Comparison of ENCODE assay signal across 1 cellular context in the genomic region with DNA sequence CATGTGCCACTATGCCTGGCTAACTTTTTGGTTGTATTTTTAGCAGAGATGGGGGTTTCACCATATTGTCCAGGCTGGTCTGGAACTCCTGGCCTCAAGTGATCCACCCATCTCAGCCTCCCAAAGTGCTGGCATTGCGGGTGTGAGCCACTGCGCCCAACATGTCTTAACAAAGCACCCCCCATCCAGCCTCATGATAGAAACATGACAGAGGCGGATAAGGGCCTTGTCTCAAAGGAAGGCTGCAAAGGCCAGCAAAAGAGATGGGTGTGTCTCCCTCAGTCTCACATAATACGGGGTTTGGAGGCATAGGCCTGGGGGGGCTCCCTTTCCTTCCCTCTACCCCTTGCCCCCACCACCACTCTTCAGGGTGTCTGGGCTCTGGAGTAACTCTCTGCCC.
TF ChIP-seq lines count a peak whose summit lies in the region.

No MANE protein-coding gene starts in this region.

TF ChIP-seq in IMR-90, 13 proteins besides CTCF, POLR2A, EP300 and RAD21:
- TF ChIP-seq, protein P1, sequence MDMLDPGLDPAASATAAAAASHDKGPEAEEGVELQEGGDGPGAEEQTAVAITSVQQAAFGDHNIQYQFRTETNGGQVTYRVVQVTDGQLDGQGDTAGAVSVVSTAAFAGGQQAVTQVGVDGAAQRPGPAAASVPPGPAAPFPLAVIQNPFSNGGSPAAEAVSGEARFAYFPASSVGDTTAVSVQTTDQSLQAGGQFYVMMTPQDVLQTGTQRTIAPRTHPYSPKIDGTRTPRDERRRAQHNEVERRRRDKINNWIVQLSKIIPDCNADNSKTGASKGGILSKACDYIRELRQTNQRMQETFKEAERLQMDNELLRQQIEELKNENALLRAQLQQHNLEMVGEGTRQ (IDR thresholded peaks at IDR 0.05; ENCODE audit: low read depth, low read length) = no peak
- TF ChIP-seq MXI1 (IDR thresholded peaks at IDR 0.05; ENCODE audit: borderline replicate concordance, low read depth, low read length) (no peak), SMC3 (IDR thresholded peaks at IDR 0.05; ENCODE audit: low read depth, low read length) (no peak), FOS (IDR thresholded peaks at IDR 0.05; ENCODE audit: low read depth, low read length) (no peak), MAFK (IDR thresholded peaks at IDR 0.05; ENCODE audit: low read depth, low read length) (no peak), BHLHE40 (IDR thresholded peaks at IDR 0.05; ENCODE audit: low read depth, low read length) (no peak), NFE2L2 (IDR thresholded peaks at IDR 0.05; ENCODE audit: low read depth, low read length) (no peak), CHD1 (IDR thresholded peaks at IDR 0.05; ENCODE audit: low read depth, low read length) (no peak), CEBPB (IDR thresholded peaks at IDR 0.05; ENCODE audit: low read depth, low read length) (no peak), RFX5 (IDR thresholded peaks at IDR 0.05; ENCODE audit: low read depth, low read length) (no peak), MAZ (IDR thresholded peaks at IDR 0.05; ENCODE audit: borderline replicate concordance, low read depth, low read length) (no peak), RCOR1 (IDR thresholded peaks at IDR 0.05; ENCODE audit: insufficient replicate concordance, low read length) (no peak)
- TF ChIP-seq, protein P2, sequence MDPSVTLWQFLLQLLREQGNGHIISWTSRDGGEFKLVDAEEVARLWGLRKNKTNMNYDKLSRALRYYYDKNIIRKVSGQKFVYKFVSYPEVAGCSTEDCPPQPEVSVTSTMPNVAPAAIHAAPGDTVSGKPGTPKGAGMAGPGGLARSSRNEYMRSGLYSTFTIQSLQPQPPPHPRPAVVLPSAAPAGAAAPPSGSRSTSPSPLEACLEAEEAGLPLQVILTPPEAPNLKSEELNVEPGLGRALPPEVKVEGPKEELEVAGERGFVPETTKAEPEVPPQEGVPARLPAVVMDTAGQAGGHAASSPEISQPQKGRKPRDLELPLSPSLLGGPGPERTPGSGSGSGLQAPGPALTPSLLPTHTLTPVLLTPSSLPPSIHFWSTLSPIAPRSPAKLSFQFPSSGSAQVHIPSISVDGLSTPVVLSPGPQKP (IDR thresholded peaks at IDR 0.05; ENCODE audit: borderline replicate concordance, low read depth, low read length) = no peak
